In genomic region chr2:12302691-12303090, GRCh38 we compare ENCODE assay signal across 19 cellular contexts.
"Had no signal": no experiment of that assay in that cellular context is flagged by ENCODE, and none has a peak within 500 bp of the region (broad histone marks: within the 10 kb centered on the region; RNA-seq: fewer than 3 reads in every experiment).

No MANE protein-coding gene starts in this region.

- ATAC-seq: gastrocnemius medialis, heart right ventricle, left cardiac atrium had no signal

- H3K4me1 ChIP-seq: ascending aorta, gastrocnemius medialis, parathyroid adenoma had no signal

- H3K27me3 Mint-ChIP-seq: activated CD4-positive, alpha-beta T cell treated with anti-CD3 and anti-CD28 coated beads, Interleukin-2, amount 10 ng/mL, durations not matched to agents 7 days and 5 days; type B pancreatic cell had no signal

- H3K4me3 Mint-ChIP-seq: activated CD4-positive, alpha-beta T cell treated with anti-CD3 and anti-CD28 coated beads, Interleukin-2, amount 10 ng/mL, durations not matched to agents 7 days and 5 days; activated T-helper 1 cell treated with anti-CD3 and anti-CD28 coated beads, Interleukin-12 subunit alpha, Interleukin-12 subunit beta, Interleukin-2, Interleukin-4 antibody, amounts not matched to agents 30 ng/mL and 10 ng/mL and 1 ng/mL, durations not matched to agents 14 hours and 24 hours and 36 hours; endodermal cell; neural progenitor cell; type B pancreatic cell had no signal

- H3K4me3 ChIP-seq: ascending aorta, dorsolateral prefrontal cortex, gastrocnemius medialis, heart right ventricle, lower lobe of right lung, neural progenitor cell, suprapubic skin had no signal

- H3K4me2 ChIP-seq: neural progenitor cell had no signal

- H3K27ac Mint-ChIP-seq: activated T-helper 1 cell treated with anti-CD3 and anti-CD28 coated beads, Interleukin-12 subunit alpha, Interleukin-12 subunit beta, Interleukin-2, Interleukin-4 antibody, amounts not matched to agents 30 ng/mL and 10 ng/mL and 1 ng/mL, durations not matched to agents 14 hours and 24 hours and 36 hours; endodermal cell had no signal

- DNase-seq: activated CD8-positive, alpha-beta memory T cell treated with anti-CD3 and anti-CD28 coated beads, Interleukin-2, amount 50 U/mL, for 48 hours; dorsolateral prefrontal cortex; endodermal cell; gastrocnemius medialis; heart right ventricle; left cardiac atrium; lower lobe of right lung; midbrain; retina; stimulated activated CD4-positive, alpha-beta T cell treated with anti-CD3 and anti-CD28 coated beads, Interleukin-4, amount 100 ng/mL, for 1 hour; SW 1271; T-helper 9 cell had no signal

- H3K9me3 Mint-ChIP-seq: endodermal cell, type B pancreatic cell had no signal

- H3K9ac ChIP-seq: neural progenitor cell, parathyroid adenoma had no signal

- H3K36me3 ChIP-seq: ascending aorta, gastrocnemius medialis, heart right ventricle, lower lobe of right lung, neural progenitor cell, suprapubic skin had no signal

- H3K9me3 ChIP-seq: ascending aorta, gastrocnemius medialis, heart right ventricle, lower lobe of right lung, suprapubic skin had no signal

- H3K36me3 Mint-ChIP-seq: neural progenitor cell, type B pancreatic cell had no signal

- H3K27ac ChIP-seq: ascending aorta, gastrocnemius medialis, heart right ventricle, lower lobe of right lung, neural progenitor cell, parathyroid adenoma, suprapubic skin had no signal

- H3K27me3 ChIP-seq: ascending aorta, dorsolateral prefrontal cortex, gastrocnemius medialis, heart right ventricle, neural progenitor cell, suprapubic skin had no signal
